In the genomic region with DNA sequence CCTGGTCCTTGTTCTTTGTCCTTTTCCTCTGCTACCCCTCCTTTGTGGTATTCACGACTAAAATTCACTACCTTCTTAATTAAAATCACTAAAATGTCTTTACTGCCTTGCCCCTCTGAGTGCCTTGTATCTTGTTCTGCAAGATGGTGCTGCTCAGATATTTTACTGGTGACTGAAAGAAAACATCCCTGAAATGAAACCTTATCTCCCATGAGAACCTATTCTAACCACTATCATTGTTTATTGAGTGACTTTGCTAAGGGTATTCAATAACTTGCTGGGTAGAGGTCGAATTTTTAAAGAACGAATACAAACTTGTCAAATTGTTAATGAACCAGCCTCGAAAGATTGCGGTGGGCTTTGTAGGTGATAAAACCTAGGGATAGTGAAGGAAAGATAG, we compare ENCODE assay signal across 14 cellular contexts. TPM values are rescaled to one million over a fixed set of nuclear protein-coding genes. Genes with fewer than 3 reads are reported as not detected.
DNase-seq lines count a peak whose midpoint lies in the region; ATAC-seq and TF ChIP-seq lines count a peak whose summit lies in the region.
"Had no signal": no experiment of that assay in that cellular context is flagged by ENCODE, and none has a peak within 500 bp of the region (broad histone marks: within the 10 kb centered on the region; RNA-seq: fewer than 3 reads in every experiment).

No MANE protein-coding gene starts in this region.

- ATAC-seq in GM19351 (IDR thresholded peaks at IDR 0.05; ENCODE audit: unreplicated experiment) (peak; percentile 9), HG02973 (IDR thresholded peaks at IDR 0.05; ENCODE audit: unreplicated experiment) (peak; percentile 13), GM21528 (IDR thresholded peaks at IDR 0.05; ENCODE audit: low FRiP score, unreplicated experiment) (no peak), GM21367 (IDR thresholded peaks at IDR 0.05; ENCODE audit: unreplicated experiment) (no peak)
- peak; percentile 8 for ATAC-seq in activated CD8-positive, alpha-beta T cell treated with anti-CD3 and anti-CD28 coated beads for 36 hours
- ATAC-seq in activated CD4-positive, alpha-beta T cell treated with anti-CD3 and anti-CD28 coated beads for 36 hours = no peak

- DNase-seq in activated CD8-positive, alpha-beta T cell treated with anti-CD3 and anti-CD28 coated beads for 36 hours = no peak
- DNase-seq in activated CD4-positive, alpha-beta T cell treated with anti-CD3 and anti-CD28 coated beads for 36 hours = no peak
- DNase-seq: glutamatergic neuron, natural killer cell, NCI-H2081 treated with DMSO at 0.1 percent for 48 hours, sigmoid colon, testis had no signal

- peaks cover 26% of the 10 kb centered on the region for H3K4me1 ChIP-seq in skeletal muscle satellite cell (ENCODE audit: control insufficient read depth, insufficient read depth, low read length)

- H3K27me3 Mint-ChIP-seq in activated CD8-positive, alpha-beta T cell treated with anti-CD3 and anti-CD28 coated beads for 36 hours = no peaks in the 10 kb centered on the region
- H3K27me3 Mint-ChIP-seq in activated CD4-positive, alpha-beta T cell treated with anti-CD3 and anti-CD28 coated beads for 36 hours = no peaks in the 10 kb centered on the region
- H3K27me3 Mint-ChIP-seq: activated T-helper 17 cell treated with anti-CD3 and anti-CD28 coated beads, Interleukin-2, amount 50 U/mL, for 72 hours had no signal

- no peaks in the 10 kb centered on the region for H3K36me3 ChIP-seq in skeletal muscle satellite cell (ENCODE audit: insufficient read depth, low read length)
- H3K36me3 ChIP-seq: cardiac muscle cell, sigmoid colon had no signal

- intact Hi-C loops in activated CD8-positive, alpha-beta T cell treated with anti-CD3 and anti-CD28 coated beads for 36 hours (cut with micrococcal nuclease) = no loop called here
- intact Hi-C loops in activated CD4-positive, alpha-beta T cell treated with anti-CD3 and anti-CD28 coated beads for 36 hours (cut with DNase I, micrococcal nuclease) = no loop called here

- peak overlapping the region; percentile 11 for H3K9ac ChIP-seq in skeletal muscle satellite cell (ENCODE audit: low read depth, low read length)

- H3K4me2 ChIP-seq in skeletal muscle satellite cell (ENCODE audit: low read length) = peak overlapping the region; percentile 11

- peak overlapping the region; percentile 35 for H3K4me3 ChIP-seq in skeletal muscle satellite cell (ENCODE audit: low read length)
- H3K4me3 ChIP-seq: cardiac muscle cell, sigmoid colon, testis had no signal

- H3K36me3 Mint-ChIP-seq in activated CD8-positive, alpha-beta T cell treated with anti-CD3 and anti-CD28 coated beads for 36 hours (ENCODE audit: low read depth) = peaks cover 4% of the 10 kb centered on the region
- H3K36me3 Mint-ChIP-seq in activated CD4-positive, alpha-beta T cell treated with anti-CD3 and anti-CD28 coated beads for 36 hours (ENCODE audit: low read depth) = no peaks in the 10 kb centered on the region
- H3K36me3 Mint-ChIP-seq: natural killer cell had no signal

- H3K27ac Mint-ChIP-seq in activated CD8-positive, alpha-beta T cell treated with anti-CD3 and anti-CD28 coated beads for 36 hours = peak overlapping the region; percentile 72
- no peak overlapping the region for H3K27ac Mint-ChIP-seq in activated CD4-positive, alpha-beta T cell treated with anti-CD3 and anti-CD28 coated beads for 36 hours
- H3K27ac Mint-ChIP-seq: activated T-helper 17 cell treated with anti-CD3 and anti-CD28 coated beads, Interleukin-2, amount 50 U/mL, for 72 hours; natural killer cell had no signal

- H3K4me3 Mint-ChIP-seq in activated CD8-positive, alpha-beta T cell treated with anti-CD3 and anti-CD28 coated beads for 36 hours = no peak overlapping the region
- H3K4me3 Mint-ChIP-seq in activated CD4-positive, alpha-beta T cell treated with anti-CD3 and anti-CD28 coated beads for 36 hours = no peak overlapping the region
- H3K4me3 Mint-ChIP-seq: activated T-helper 17 cell treated with anti-CD3 and anti-CD28 coated beads, Interleukin-2, amount 50 U/mL, for 72 hours; natural killer cell had no signal

- no peaks in the 10 kb centered on the region for H3K9me3 ChIP-seq in skeletal muscle satellite cell (replicated peaks; ENCODE audit: low read length)
- H3K9me3 ChIP-seq: sigmoid colon, testis had no signal

- H3K27me3 ChIP-seq in skeletal muscle satellite cell (ENCODE audit: control insufficient read depth, insufficient read depth, low read length) = no peaks in the 10 kb centered on the region
- H3K27me3 ChIP-seq: cardiac muscle cell, sigmoid colon, testis had no signal

- no peaks in the 10 kb centered on the region for H3K9me3 Mint-ChIP-seq in activated CD8-positive, alpha-beta T cell treated with anti-CD3 and anti-CD28 coated beads for 36 hours
- H3K9me3 Mint-ChIP-seq in activated CD4-positive, alpha-beta T cell treated with anti-CD3 and anti-CD28 coated beads for 36 hours (ENCODE audit: low read depth) = no peaks in the 10 kb centered on the region
- H3K9me3 Mint-ChIP-seq: activated T-helper 17 cell treated with anti-CD3 and anti-CD28 coated beads, Interleukin-2, amount 50 U/mL, for 72 hours; natural killer cell had no signal

- CTCF ChIA-PET in activated CD8-positive, alpha-beta T cell treated with anti-CD3 and anti-CD28 coated beads for 36 hours (lab: Charles Lee) = no interaction called here
- CTCF ChIA-PET in activated CD4-positive, alpha-beta T cell treated with anti-CD3 and anti-CD28 coated beads for 36 hours (lab: Charles Lee) = no interaction called here

- peaks cover 49% of the 10 kb centered on the region for H3K4me1 Mint-ChIP-seq in activated CD8-positive, alpha-beta T cell treated with anti-CD3 and anti-CD28 coated beads for 36 hours (ENCODE audit: low read depth)
- peaks cover 21% of the 10 kb centered on the region for H3K4me1 Mint-ChIP-seq in activated CD4-positive, alpha-beta T cell treated with anti-CD3 and anti-CD28 coated beads for 36 hours

- TF ChIP-seq CTCF in activated CD8-positive, alpha-beta T cell treated with anti-CD3 and anti-CD28 coated beads for 36 hours (IDR thresholded peaks at IDR 0.05) = no peak

- POLR2A ChIA-PET in activated CD8-positive, alpha-beta T cell treated with anti-CD3 and anti-CD28 coated beads for 36 hours (lab: Charles Lee) = no interaction called here
- POLR2A ChIA-PET in activated CD4-positive, alpha-beta T cell treated with anti-CD3 and anti-CD28 coated beads for 36 hours (lab: Charles Lee) = no interaction called here

RNA-seq across cellular contexts. Expression of a gene that starts 52.8 kb away (rescaled TPM):
- 100 to 1,000 TPM; 137 to 144 TPM for total RNA-seq in activated CD8-positive, alpha-beta T cell treated with anti-CD3 and anti-CD28 coated beads for 36 hours
- 6.6 and 14.9 TPM in 2 replicates for total RNA-seq in skeletal muscle satellite cell (2012; rRNA removed)
- total RNA-seq in activated CD4-positive, alpha-beta T cell treated with anti-CD3 and anti-CD28 coated beads for 36 hours = 10 to 100 TPM; 51.2 to 52.0 TPM

Comparison
In these comparisons a context has a peak if more than half of its experiments do, and no peak if none do; other contexts are left out.
1. ATAC-seq: peak in GM19351 (single experiment), HG02973 (single experiment) and activated CD8-positive, alpha-beta T cell treated with anti-CD3 and anti-CD28 coated beads for 36 hours (single experiment); none in GM21528 (single experiment), activated CD4-positive, alpha-beta T cell treated with anti-CD3 and anti-CD28 coated beads for 36 hours (single experiment) and GM21367 (single experiment).